13 cellular contexts compared by ENCODE assay signal in the genomic region with DNA sequence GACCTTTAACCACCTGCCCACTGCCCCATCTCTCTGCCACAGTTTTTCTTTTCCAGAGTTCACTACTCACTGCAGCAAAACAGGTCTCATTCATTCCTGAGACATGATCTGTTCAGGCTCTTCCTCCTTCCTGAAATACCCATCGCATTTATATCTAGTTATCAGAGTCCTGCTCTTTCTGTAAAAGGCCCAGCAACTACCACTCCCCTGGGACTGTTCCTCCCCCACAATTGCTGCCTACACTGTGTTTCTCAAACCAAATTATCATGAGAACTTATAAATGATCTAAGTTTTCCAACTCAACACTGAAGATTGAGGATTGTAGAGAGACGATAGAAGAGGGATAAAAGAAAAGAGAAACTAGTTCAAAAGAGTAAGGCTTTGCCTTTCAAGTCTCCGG. TPM values are rescaled to one million over a fixed set of nuclear protein-coding genes. Genes with fewer than 3 reads are reported as not detected.
DNase-seq lines count a peak whose midpoint lies in the region; ATAC-seq and TF ChIP-seq lines count a peak whose summit lies in the region.
"Had no signal": no experiment of that assay in that cellular context is flagged by ENCODE, and none has a peak within 500 bp of the region (broad histone marks: within the 10 kb centered on the region; RNA-seq: fewer than 3 reads in every experiment).

No MANE protein-coding gene starts in this region.

- peak overlapping the region; percentile 94 for H3K27ac ChIP-seq in brain microvascular endothelial cell
- H3K27ac ChIP-seq in uterus, result peak overlapping the region; percentile 70 to 81
- H3K27ac ChIP-seq: Peyer's patch had no signal

- peak; percentile 45 for ATAC-seq in left ventricle myocardium superior
- no peak for ATAC-seq in HG02678 (IDR thresholded peaks at IDR 0.05; ENCODE audit: unreplicated experiment)
- no peak for ATAC-seq in GM18517 (IDR thresholded peaks at IDR 0.05; ENCODE audit: unreplicated experiment)

- H3K36me3 ChIP-seq in brain microvascular endothelial cell (replicated peaks), result no peaks in the 10 kb centered on the region
- H3K36me3 ChIP-seq in uterus, result no peaks in the 10 kb centered on the region
- H3K36me3 ChIP-seq: Peyer's patch had no signal

- H3K9me3 Mint-ChIP-seq in activated CD4-positive, alpha-beta T cell treated with anti-CD3 and anti-CD28 coated beads, Interleukin-2, amount 10 ng/mL, durations not matched to agents 24 days and 14 days, result no peaks in the 10 kb centered on the region
- H3K9me3 Mint-ChIP-seq: CD8-positive, alpha-beta memory T cell had no signal

- no peak overlapping the region for H3K4me3 ChIP-seq in brain microvascular endothelial cell (ENCODE audit: low read depth, low read length)
- H3K4me3 ChIP-seq in uterus, result no peak overlapping the region
- H3K4me3 ChIP-seq: Peyer's patch had no signal

- intact Hi-C loops in left ventricle myocardium superior (cut with micrococcal nuclease), result no loop called here
- intact Hi-C loops in uterus (cut with DNase I; ENCODE audit: low total_unique reads), result no loop called here
- intact Hi-C loops in activated CD4-positive, alpha-beta T cell treated with anti-CD3 and anti-CD28 coated beads, Interleukin-2, amount 10 ng/mL, durations not matched to agents 24 days and 14 days (cut with micrococcal nuclease), result no loop called here

- H3K4me1 ChIP-seq in uterus, result no peaks in the 10 kb centered on the region
- H3K4me1 ChIP-seq: Peyer's patch had no signal

- no peak for TF ChIP-seq POLR2A in uterus (IDR thresholded peaks at IDR 0.05)

- H3K4me3 Mint-ChIP-seq in activated CD4-positive, alpha-beta T cell treated with anti-CD3 and anti-CD28 coated beads, Interleukin-2, amount 10 ng/mL, durations not matched to agents 24 days and 14 days, result no peak overlapping the region
- H3K4me3 Mint-ChIP-seq: CD8-positive, alpha-beta memory T cell had no signal

- H3K36me3 Mint-ChIP-seq in activated CD4-positive, alpha-beta T cell treated with anti-CD3 and anti-CD28 coated beads, Interleukin-2, amount 10 ng/mL, durations not matched to agents 24 days and 14 days (ENCODE audit: low read depth), result no peaks in the 10 kb centered on the region
- H3K36me3 Mint-ChIP-seq: CD8-positive, alpha-beta memory T cell had no signal

- H3K27me3 ChIP-seq in brain microvascular endothelial cell (replicated peaks), result no peaks in the 10 kb centered on the region
- H3K27me3 ChIP-seq in uterus, result no peaks in the 10 kb centered on the region
- H3K27me3 ChIP-seq: Peyer's patch had no signal

- H3K27me3 Mint-ChIP-seq in activated CD4-positive, alpha-beta T cell treated with anti-CD3 and anti-CD28 coated beads, Interleukin-2, amount 10 ng/mL, durations not matched to agents 24 days and 14 days, result peaks cover 17% of the 10 kb centered on the region

- H3K9me3 ChIP-seq in uterus, result no peaks in the 10 kb centered on the region
- H3K9me3 ChIP-seq: Peyer's patch had no signal

- DNase-seq in HT1080 (ENCODE audit: low read depth), result peak; percentile 34
- DNase-seq in brain microvascular endothelial cell, result peak; percentile 82
- no peak for DNase-seq in left ventricle myocardium superior
- no peak for DNase-seq in uterus
- DNase-seq in activated CD4-positive, alpha-beta T cell treated with anti-CD3 and anti-CD28 coated beads, Interleukin-2, amount 10 ng/mL, durations not matched to agents 24 days and 14 days, result no peak
- DNase-seq: activated CD4-positive, alpha-beta T cell treated with anti-CD3 and anti-CD28 coated beads, Interleukin-2, amount 50 U/mL, for 48 hours; activated gamma-delta T cell; CD8-positive, alpha-beta memory T cell; NCI-H1105 treated with DMSO at 0.1 percent for 48 hours; Peyer's patch; T-helper 9 cell had no signal

- in situ Hi-C loops in brain microvascular endothelial cell (cut with HindIII; ENCODE audit: low pct_ligation_motif_present, low sequenced_read_pairs), result no loop called here

- TF ChIP-seq CTCF in brain microvascular endothelial cell (IDR thresholded peaks at IDR 0.05; ENCODE audit: low read depth, low read length, missing control alignments) (no peak), uterus (IDR thresholded peaks at IDR 0.05) (no peak)

- H3K27ac Mint-ChIP-seq in activated CD4-positive, alpha-beta T cell treated with anti-CD3 and anti-CD28 coated beads, Interleukin-2, amount 10 ng/mL, durations not matched to agents 24 days and 14 days, result no peak overlapping the region
- H3K27ac Mint-ChIP-seq: CD8-positive, alpha-beta memory T cell had no signal

- no peaks in the 10 kb centered on the region for H3K4me1 Mint-ChIP-seq in activated CD4-positive, alpha-beta T cell treated with anti-CD3 and anti-CD28 coated beads, Interleukin-2, amount 10 ng/mL, durations not matched to agents 24 days and 14 days
- H3K4me1 Mint-ChIP-seq: CD8-positive, alpha-beta memory T cell had no signal

RNA-seq across cellular contexts. Expression of a gene that starts 40.8 kb away (rescaled TPM):
- 30.4 and 36.7 TPM in 2 replicates for total RNA-seq in HT1080 (2014; rRNA removed; shearing (Covaris generic))
- 40.3 and 53.0 TPM in 2 replicates for polyA plus RNA-seq in HT1080 (2015; cell fraction: cytosol; rRNA removed)
- polyA plus RNA-seq in HT1080 (2015; cell fraction: nucleus; rRNA removed), result 58.8 and 59.5 TPM in 2 replicates
- total RNA-seq in left ventricle myocardium superior (20.7 TPM), uterus (100 to 1,000 TPM in 3 of 4 donors, 10 to 100 TPM in 1; 93.7 to 173 (median 109) TPM)
- 2.2 and 2.4 TPM in 2 replicates for total RNA-seq in activated CD4-positive, alpha-beta T cell treated with anti-CD3 and anti-CD28 coated beads, Interleukin-2, amount 10 ng/mL, durations not matched to agents 24 days and 14 days

RNA-seq across cellular contexts. Expression of a gene that starts 52.2 kb away (rescaled TPM):
- 116 and 118 TPM in 2 replicates for total RNA-seq in HT1080 (2014; rRNA removed; shearing (Covaris generic))
- polyA plus RNA-seq in HT1080 (2015; cell fraction: cytosol; rRNA removed), result 342 and 365 TPM in 2 replicates
- 187 and 200 TPM in 2 replicates for polyA plus RNA-seq in HT1080 (2015; cell fraction: nucleus; rRNA removed)
- total RNA-seq in left ventricle myocardium superior (128 TPM), uterus (10 to 100 TPM; 43.8 to 65.8 (median 58.2) TPM)
- total RNA-seq in activated CD4-positive, alpha-beta T cell treated with anti-CD3 and anti-CD28 coated beads, Interleukin-2, amount 10 ng/mL, durations not matched to agents 24 days and 14 days, result 162 and 166 TPM in 2 replicates

Comparison
In these comparisons a context has a peak if more than half of its experiments do, and no peak if none do; other contexts are left out.
1. DNase-seq: peak in HT1080 (single experiment) and brain microvascular endothelial cell (single experiment); none in left ventricle myocardium superior (single experiment), uterus (0 of 2) and activated CD4-positive, alpha-beta T cell treated with anti-CD3 and anti-CD28 coated beads, Interleukin-2, amount 10 ng/mL, durations not matched to agents 24 days and 14 days (single experiment).